Comparison of ENCODE assay signal across 1 cellular context in the genomic region with DNA sequence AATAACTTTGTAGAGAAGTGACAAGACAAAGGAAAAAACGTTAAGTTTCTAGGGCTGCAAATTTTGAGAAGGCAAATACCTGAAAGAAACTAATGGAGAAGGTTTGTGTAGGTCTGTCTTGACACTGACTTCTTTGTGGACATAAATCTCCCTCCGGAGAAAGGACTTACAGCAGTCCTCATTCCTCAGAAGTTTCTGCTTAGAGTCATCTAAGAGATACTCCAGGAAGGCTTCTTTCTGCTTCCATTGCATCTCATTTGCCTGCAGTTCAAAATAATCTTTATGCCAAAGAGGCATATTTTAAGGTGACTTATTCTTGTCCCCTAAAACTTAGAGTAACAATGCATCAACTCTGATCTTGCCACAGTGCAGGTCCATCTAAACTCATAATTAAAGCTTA.
TF ChIP-seq lines count a peak whose summit lies in the region.

No MANE protein-coding gene starts in this region.

TF ChIP-seq in GM23338, 12 proteins besides CTCF, POLR2A, EP300 and RAD21:
- TF ChIP-seq EZH2 (IDR thresholded peaks at IDR 0.05; ENCODE audit: low read depth, unreplicated experiment) (no peak), JUNB (IDR thresholded peaks at IDR 0.05; ENCODE audit: unreplicated experiment) (no peak), EZH2phosphoT487 (IDR thresholded peaks at IDR 0.05; ENCODE audit: unreplicated experiment) (no peak), CREB1 (CRISPR knock-in tag; IDR thresholded peaks at IDR 0.05; ENCODE audit: low read depth) (no peak), POLR2AphosphoS5 (IDR thresholded peaks at IDR 0.05; ENCODE audit: low read depth) (no peak), ZNF331 (CRISPR knock-in tag; IDR thresholded peaks at IDR 0.05; ENCODE audit: low read depth) (no peak), STAT1 (IDR thresholded peaks at IDR 0.05; ENCODE audit: unreplicated experiment) (no peak), NANOG (IDR thresholded peaks at IDR 0.05; ENCODE audit: borderline replicate concordance) (no peak), ZNF114 (CRISPR knock-in tag; IDR thresholded peaks at IDR 0.05) (no peak)
- TF ChIP-seq, protein P1, sequence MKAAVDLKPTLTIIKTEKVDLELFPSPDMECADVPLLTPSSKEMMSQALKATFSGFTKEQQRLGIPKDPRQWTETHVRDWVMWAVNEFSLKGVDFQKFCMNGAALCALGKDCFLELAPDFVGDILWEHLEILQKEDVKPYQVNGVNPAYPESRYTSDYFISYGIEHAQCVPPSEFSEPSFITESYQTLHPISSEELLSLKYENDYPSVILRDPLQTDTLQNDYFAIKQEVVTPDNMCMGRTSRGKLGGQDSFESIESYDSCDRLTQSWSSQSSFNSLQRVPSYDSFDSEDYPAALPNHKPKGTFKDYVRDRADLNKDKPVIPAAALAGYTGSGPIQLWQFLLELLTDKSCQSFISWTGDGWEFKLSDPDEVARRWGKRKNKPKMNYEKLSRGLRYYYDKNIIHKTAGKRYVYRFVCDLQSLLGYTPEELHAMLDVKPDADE (IDR thresholded peaks at IDR 0.05), result no peak
- TF ChIP-seq, protein P2, sequence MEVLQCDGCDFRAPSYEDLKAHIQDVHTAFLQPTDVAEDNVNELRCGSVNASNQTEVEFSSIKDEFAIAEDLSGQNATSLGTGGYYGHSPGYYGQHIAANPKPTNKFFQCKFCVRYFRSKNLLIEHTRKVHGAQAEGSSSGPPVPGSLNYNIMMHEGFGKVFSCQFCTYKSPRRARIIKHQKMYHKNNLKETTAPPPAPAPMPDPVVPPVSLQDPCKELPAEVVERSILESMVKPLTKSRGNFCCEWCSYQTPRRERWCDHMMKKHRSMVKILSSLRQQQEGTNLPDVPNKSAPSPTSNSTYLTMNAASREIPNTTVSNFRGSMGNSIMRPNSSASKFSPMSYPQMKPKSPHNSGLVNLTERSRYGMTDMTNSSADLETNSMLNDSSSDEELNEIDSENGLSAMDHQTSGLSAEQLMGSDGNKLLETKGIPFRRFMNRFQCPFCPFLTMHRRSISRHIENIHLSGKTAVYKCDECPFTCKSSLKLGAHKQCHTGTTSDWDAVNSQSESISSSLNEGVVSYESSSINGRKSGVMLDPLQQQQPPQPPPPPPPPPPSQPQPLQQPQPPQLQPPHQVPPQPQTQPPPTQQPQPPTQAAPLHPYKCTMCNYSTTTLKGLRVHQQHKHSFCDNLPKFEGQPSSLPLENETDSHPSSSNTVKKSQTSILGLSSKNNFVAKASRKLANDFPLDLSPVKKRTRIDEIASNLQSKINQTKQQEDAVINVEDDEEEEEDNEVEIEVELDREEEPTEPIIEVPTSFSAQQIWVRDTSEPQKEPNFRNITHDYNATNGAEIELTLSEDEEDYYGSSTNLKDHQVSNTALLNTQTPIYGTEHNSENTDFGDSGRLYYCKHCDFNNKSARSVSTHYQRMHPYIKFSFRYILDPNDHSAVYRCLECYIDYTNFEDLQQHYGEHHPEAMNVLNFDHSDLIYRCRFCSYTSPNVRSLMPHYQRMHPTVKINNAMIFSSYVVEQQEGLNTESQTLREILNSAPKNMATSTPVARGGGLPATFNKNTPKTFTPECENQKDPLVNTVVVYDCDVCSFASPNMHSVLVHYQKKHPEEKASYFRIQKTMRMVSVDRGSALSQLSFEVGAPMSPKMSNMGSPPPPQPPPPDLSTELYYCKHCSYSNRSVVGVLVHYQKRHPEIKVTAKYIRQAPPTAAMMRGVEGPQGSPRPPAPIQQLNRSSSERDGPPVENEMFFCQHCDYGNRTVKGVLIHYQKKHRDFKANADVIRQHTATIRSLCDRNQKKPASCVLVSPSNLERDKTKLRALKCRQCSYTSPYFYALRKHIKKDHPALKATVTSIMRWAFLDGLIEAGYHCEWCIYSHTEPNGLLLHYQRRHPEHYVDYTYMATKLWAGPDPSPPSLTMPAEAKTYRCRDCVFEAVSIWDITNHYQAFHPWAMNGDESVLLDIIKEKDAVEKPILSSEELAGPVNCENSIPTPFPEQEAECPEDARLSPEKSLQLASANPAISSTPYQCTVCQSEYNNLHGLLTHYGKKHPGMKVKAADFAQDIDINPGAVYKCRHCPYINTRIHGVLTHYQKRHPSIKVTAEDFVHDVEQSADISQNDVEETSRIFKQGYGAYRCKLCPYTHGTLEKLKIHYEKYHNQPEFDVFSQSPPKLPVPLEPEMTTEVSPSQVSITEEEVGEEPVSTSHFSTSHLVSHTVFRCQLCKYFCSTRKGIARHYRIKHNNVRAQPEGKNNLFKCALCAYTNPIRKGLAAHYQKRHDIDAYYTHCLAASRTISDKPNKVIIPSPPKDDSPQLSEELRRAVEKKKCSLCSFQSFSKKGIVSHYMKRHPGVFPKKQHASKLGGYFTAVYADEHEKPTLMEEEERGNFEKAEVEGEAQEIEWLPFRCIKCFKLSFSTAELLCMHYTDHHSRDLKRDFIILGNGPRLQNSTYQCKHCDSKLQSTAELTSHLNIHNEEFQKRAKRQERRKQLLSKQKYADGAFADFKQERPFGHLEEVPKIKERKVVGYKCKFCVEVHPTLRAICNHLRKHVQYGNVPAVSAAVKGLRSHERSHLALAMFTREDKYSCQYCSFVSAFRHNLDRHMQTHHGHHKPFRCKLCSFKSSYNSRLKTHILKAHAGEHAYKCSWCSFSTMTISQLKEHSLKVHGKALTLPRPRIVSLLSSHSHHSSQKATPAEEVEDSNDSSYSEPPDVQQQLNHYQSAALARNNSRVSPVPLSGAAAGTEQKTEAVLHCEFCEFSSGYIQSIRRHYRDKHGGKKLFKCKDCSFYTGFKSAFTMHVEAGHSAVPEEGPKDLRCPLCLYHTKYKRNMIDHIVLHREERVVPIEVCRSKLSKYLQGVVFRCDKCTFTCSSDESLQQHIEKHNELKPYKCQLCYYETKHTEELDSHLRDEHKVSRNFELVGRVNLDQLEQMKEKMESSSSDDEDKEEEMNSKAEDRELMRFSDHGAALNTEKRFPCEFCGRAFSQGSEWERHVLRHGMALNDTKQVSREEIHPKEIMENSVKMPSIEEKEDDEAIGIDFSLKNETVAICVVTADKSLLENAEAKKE (CRISPR knock-in tag; IDR thresholded peaks at IDR 0.05), result no peak
- TF ChIP-seq, protein P3, sequence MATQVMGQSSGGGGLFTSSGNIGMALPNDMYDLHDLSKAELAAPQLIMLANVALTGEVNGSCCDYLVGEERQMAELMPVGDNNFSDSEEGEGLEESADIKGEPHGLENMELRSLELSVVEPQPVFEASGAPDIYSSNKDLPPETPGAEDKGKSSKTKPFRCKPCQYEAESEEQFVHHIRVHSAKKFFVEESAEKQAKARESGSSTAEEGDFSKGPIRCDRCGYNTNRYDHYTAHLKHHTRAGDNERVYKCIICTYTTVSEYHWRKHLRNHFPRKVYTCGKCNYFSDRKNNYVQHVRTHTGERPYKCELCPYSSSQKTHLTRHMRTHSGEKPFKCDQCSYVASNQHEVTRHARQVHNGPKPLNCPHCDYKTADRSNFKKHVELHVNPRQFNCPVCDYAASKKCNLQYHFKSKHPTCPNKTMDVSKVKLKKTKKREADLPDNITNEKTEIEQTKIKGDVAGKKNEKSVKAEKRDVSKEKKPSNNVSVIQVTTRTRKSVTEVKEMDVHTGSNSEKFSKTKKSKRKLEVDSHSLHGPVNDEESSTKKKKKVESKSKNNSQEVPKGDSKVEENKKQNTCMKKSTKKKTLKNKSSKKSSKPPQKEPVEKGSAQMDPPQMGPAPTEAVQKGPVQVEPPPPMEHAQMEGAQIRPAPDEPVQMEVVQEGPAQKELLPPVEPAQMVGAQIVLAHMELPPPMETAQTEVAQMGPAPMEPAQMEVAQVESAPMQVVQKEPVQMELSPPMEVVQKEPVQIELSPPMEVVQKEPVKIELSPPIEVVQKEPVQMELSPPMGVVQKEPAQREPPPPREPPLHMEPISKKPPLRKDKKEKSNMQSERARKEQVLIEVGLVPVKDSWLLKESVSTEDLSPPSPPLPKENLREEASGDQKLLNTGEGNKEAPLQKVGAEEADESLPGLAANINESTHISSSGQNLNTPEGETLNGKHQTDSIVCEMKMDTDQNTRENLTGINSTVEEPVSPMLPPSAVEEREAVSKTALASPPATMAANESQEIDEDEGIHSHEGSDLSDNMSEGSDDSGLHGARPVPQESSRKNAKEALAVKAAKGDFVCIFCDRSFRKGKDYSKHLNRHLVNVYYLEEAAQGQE (IDR thresholded peaks at IDR 0.05; ENCODE audit: unreplicated experiment), result no peak
TF ChIP-seq in GM23338: peak in this region for 0.
